Comparison of ENCODE assay signal across 1 cellular context in genomic region chr14:96627386-96627785, GRCh38.
TF ChIP-seq lines count a peak whose summit lies in the region.

No MANE protein-coding gene starts in this region.

TF ChIP-seq in K562, 482 proteins besides CTCF, POLR2A, EP300 and RAD21 (continued from another document):
- TF ChIP-seq ZNF696 (CRISPR knock-in tag; conservative IDR thresholded peaks at IDR 0.05) (no peak), ESRRB (CRISPR knock-in tag; IDR thresholded peaks at IDR 0.05; ENCODE audit: borderline replicate concordance) (no peak), HLTF (IDR thresholded peaks at IDR 0.05) (0 out of 2 replicates have a peak, but pooled peaks have one; percentile 31), E2F6 (IDR thresholded peaks at IDR 0.05; ENCODE audit: borderline replicate concordance in 1 of 2, extremely low read depth in 1 of 2, insufficient read depth in 1 of 2, insufficient read length in 1 of 2, low read depth in 1 of 2, low read length in 1 of 2, poor library complexity in 1 of 2, severe bottlenecking in 1 of 2) (no peak), CEBPG (CRISPR knock-in tag; IDR thresholded peaks at IDR 0.05) (no peak), CEBPG (tag; conservative IDR thresholded peaks at IDR 0.05 in 1 of 2, IDR thresholded peaks at IDR 0.05 in 1 of 2) (no peak), BRD9 (IDR thresholded peaks at IDR 0.05; ENCODE audit: low read depth, partially characterized antibody) (no peak), ARID1B (IDR thresholded peaks at IDR 0.05) (0 out of 2 replicates have a peak, but pooled peaks have one; percentile 15), MTA2 (IDR thresholded peaks at IDR 0.05; ENCODE audit: low read depth) (no peak), SMAD3 (CRISPR knock-in tag; conservative IDR thresholded peaks at IDR 0.05) (no peak), SMARCA5 (IDR thresholded peaks at IDR 0.05) (no peak), SNAPC5 (CRISPR knock-in tag; IDR thresholded peaks at IDR 0.05) (no peak), HBP1 (CRISPR knock-in tag; IDR thresholded peaks at IDR 0.05) (no peak), STAT5A (IDR thresholded peaks at IDR 0.05; ENCODE audit: borderline replicate concordance, low read length) (no peak), DMBX1 (CRISPR knock-in tag; IDR thresholded peaks at IDR 0.05; ENCODE audit: borderline replicate concordance) (no peak), ILF3 (IDR thresholded peaks at IDR 0.05; ENCODE audit: borderline replicate concordance) (no peak), POLR2B (IDR thresholded peaks at IDR 0.05; ENCODE audit: low read depth, partially characterized antibody) (no peak), CHCHD3 (CRISPR knock-in tag; IDR thresholded peaks at IDR 0.05) (no peak), HDAC6 (IDR thresholded peaks at IDR 0.05; ENCODE audit: low read depth, low read length) (no peak), ZBTB40 (IDR thresholded peaks at IDR 0.05) (peak; percentile 54; the same call in 1 of the 2 replicates), ZBTB40 (CRISPR knock-in tag; IDR thresholded peaks at IDR 0.05) (no peak), RBM25 (IDR thresholded peaks at IDR 0.05; ENCODE audit: low read depth, low read length, severe bottlenecking) (no peak), JUN (IDR thresholded peaks at IDR 0.05; ENCODE audit: borderline replicate concordance, low read depth, low read length) (no peak), JUN (CRISPR knock-in tag; IDR thresholded peaks at IDR 0.05; ENCODE audit: borderline replicate concordance) (no peak), ZHX1 (conservative IDR thresholded peaks at IDR 0.05; ENCODE audit: low read length) (no peak), PHF8 (IDR thresholded peaks at IDR 0.05; ENCODE audit: borderline replicate concordance, low read length) (no peak), EWSR1 (IDR thresholded peaks at IDR 0.05; ENCODE audit: borderline replicate concordance, low read depth, partially characterized antibody) (no peak), ZNF583 (CRISPR knock-in tag; IDR thresholded peaks at IDR 0.05) (no peak), DPF2 (IDR thresholded peaks at IDR 0.05) (no peak), ILK (tag; IDR thresholded peaks at IDR 0.05; ENCODE audit: borderline replicate concordance, low read depth) (no peak), ZNF512 (tag; IDR thresholded peaks at IDR 0.05) (peak; percentile 94), CBX3 (IDR thresholded peaks at IDR 0.05; ENCODE audit: borderline replicate concordance in 1 of 2, low read length in 2 of 2) (no peak), ZNF609 (CRISPR knock-in tag; IDR thresholded peaks at IDR 0.05; ENCODE audit: borderline replicate concordance) (no peak)
